ENCODE assay signal across 1 cellular context in genomic region chr2:12034303-12034861, GRCh38.
TF ChIP-seq lines count a peak whose summit lies in the region.

No MANE protein-coding gene starts in this region.

TF ChIP-seq in IMR-90, 13 proteins besides CTCF, POLR2A, EP300 and RAD21 (continued from another document):
- TF ChIP-seq USF2 (IDR thresholded peaks at IDR 0.05; ENCODE audit: low read depth, low read length) (no peak), ELK1 (IDR thresholded peaks at IDR 0.05; ENCODE audit: borderline replicate concordance, low read depth, low read length) (no peak), MAFK (IDR thresholded peaks at IDR 0.05; ENCODE audit: low read depth, low read length) (no peak), NFE2L2 (IDR thresholded peaks at IDR 0.05; ENCODE audit: low read depth, low read length) (no peak), BHLHE40 (IDR thresholded peaks at IDR 0.05; ENCODE audit: low read depth, low read length) (no peak), SMC3 (IDR thresholded peaks at IDR 0.05; ENCODE audit: low read depth, low read length) (no peak), CHD1 (IDR thresholded peaks at IDR 0.05; ENCODE audit: low read depth, low read length) (no peak), RFX5 (IDR thresholded peaks at IDR 0.05; ENCODE audit: low read depth, low read length) (no peak)
